ENCODE assay signal across 13 cellular contexts in the genomic region with DNA sequence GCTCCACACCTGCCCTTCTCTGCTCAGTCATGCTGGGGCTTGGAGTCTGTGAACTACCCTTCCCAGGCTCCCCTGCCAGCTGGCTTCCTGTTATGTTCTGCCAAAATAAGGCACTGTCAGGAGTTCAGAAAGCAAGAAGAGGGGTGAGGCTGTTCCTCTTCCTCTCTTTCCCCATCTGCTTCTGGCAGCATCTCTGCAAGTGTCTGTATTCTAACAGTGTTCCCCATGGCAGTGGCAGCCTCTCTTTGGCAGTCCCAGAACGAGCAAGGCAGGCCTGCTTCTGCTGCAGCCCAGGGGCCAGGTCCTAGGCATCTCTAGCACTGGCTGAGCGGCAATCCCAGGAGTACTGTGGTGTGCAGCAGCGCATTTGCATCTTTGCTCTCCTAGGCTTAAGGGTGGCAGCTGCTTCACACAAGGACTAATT.
DNase-seq lines count a peak whose midpoint lies in the region; ATAC-seq and TF ChIP-seq lines count a peak whose summit lies in the region.
"Had no signal": no experiment of that assay in that cellular context is flagged by ENCODE, and none has a peak within 500 bp of the region (broad histone marks: within the 10 kb centered on the region; RNA-seq: fewer than 3 reads in every experiment).

No MANE protein-coding gene starts in this region.

- no peak for ATAC-seq in HG03469 (IDR thresholded peaks at IDR 0.05; ENCODE audit: unreplicated experiment)
- ATAC-seq: stimulated activated naive CD8-positive, alpha-beta T cell treated with anti-CD3 and anti-CD28 coated beads, Interleukin-15, amount 100 ng/mL, for 72 hours had no signal

- no peak for TF ChIP-seq CTCF in GM12865 (IDR thresholded peaks at IDR 0.05; ENCODE audit: insufficient read depth, low read depth, low read length, missing control alignments)
- TF ChIP-seq CTCF in endothelial cell (IDR thresholded peaks at IDR 0.05; ENCODE audit: unreplicated experiment) = no peak

- H3K36me3 Mint-ChIP-seq in endothelial cell (ENCODE audit: low read depth, unreplicated experiment) = no peaks in the 10 kb centered on the region

- peak; percentile 24 for DNase-seq in GM12865 (ENCODE audit: low read depth)
- DNase-seq in NCI-H526 treated with DMSO at 0.1 percent for 48 hours (lab: John Stamatoyannopoulos, UW) = peak; percentile 64
- peak; percentile 5 for DNase-seq in endothelial cell (ENCODE audit: low spot score)
- DNase-seq in nucleus accumbens (lab: John Stamatoyannopoulos, UW) = peak in 41 of 56 donors; percentile 3 to 62 (median 26)
- DNase-seq in mucosa of gallbladder (ENCODE audit: low spot score) = no peak
- DNase-seq in NK-92 treated with Interleukin-12 subunit alpha and Interleukin-12 subunit beta, amount 100 ng/mL, for 24 hours (lab: John Stamatoyannopoulos, UW) = no peak
- DNase-seq: activated CD8-positive, alpha-beta memory T cell treated with anti-CD3 and anti-CD28 coated beads, Interleukin-2, amount 50 U/mL, for 4 hours; NCI-H187 treated with DMSO at 0.1 percent for 48 hours; stimulated activated CD4-positive, alpha-beta T cell treated with anti-CD3 and anti-CD28 coated beads, Interleukin-4, amount 100 ng/mL, for 24 hours; stimulated activated naive CD8-positive, alpha-beta T cell treated with anti-CD3 and anti-CD28 coated beads, Interleukin-15, amount 100 ng/mL, for 72 hours had no signal

- H3K27me3 Mint-ChIP-seq in endothelial cell (ENCODE audit: unreplicated experiment) = no peaks in the 10 kb centered on the region
- H3K27me3 Mint-ChIP-seq: memory B cell; stimulated activated naive CD8-positive, alpha-beta T cell treated with anti-CD3 and anti-CD28 coated beads, Interleukin-15, amount 100 ng/mL, for 72 hours had no signal

- H3K27ac Mint-ChIP-seq in endothelial cell (ENCODE audit: unreplicated experiment) = no peak overlapping the region
- H3K27ac Mint-ChIP-seq: memory B cell; stimulated activated naive CD8-positive, alpha-beta T cell treated with anti-CD3 and anti-CD28 coated beads, Interleukin-15, amount 100 ng/mL, for 72 hours had no signal

- H3K4me1 Mint-ChIP-seq in endothelial cell (ENCODE audit: unreplicated experiment) = peaks cover 12% of the 10 kb centered on the region
- H3K4me1 Mint-ChIP-seq: stimulated activated naive CD8-positive, alpha-beta T cell treated with anti-CD3 and anti-CD28 coated beads, Interleukin-15, amount 100 ng/mL, for 72 hours had no signal

- H3K4me3 ChIP-seq in GM12865 (ENCODE audit: low read depth, low read length) = no peak overlapping the region
- H3K4me3 ChIP-seq: prostate gland had no signal

- H3K4me3 Mint-ChIP-seq in endothelial cell (ENCODE audit: unreplicated experiment) = no peak overlapping the region
- H3K4me3 Mint-ChIP-seq: memory B cell; stimulated activated naive CD8-positive, alpha-beta T cell treated with anti-CD3 and anti-CD28 coated beads, Interleukin-15, amount 100 ng/mL, for 72 hours had no signal

- H3K9me3 Mint-ChIP-seq in endothelial cell (ENCODE audit: unreplicated experiment) = no peaks in the 10 kb centered on the region
- H3K9me3 Mint-ChIP-seq: memory B cell had no signal

Comparison
In these comparisons a context has a peak if more than half of its experiments do, and no peak if none do; other contexts are left out.
1. DNase-seq: peak in GM12865 (single experiment), NCI-H526 treated with DMSO at 0.1 percent for 48 hours (single experiment), endothelial cell (single experiment) and nucleus accumbens (41 of 56); none in mucosa of gallbladder (single experiment) and NK-92 treated with Interleukin-12 subunit alpha and Interleukin-12 subunit beta, amount 100 ng/mL, for 24 hours (single experiment).